In genomic region chr2:233480490-233481202, GRCh38 we compare ENCODE assay signal across 8 cellular contexts.
DNase-seq lines count a peak whose midpoint lies in the region; ATAC-seq and TF ChIP-seq lines count a peak whose summit lies in the region.

No MANE protein-coding gene starts in this region.

- no peak overlapping the region for H2AK5ac ChIP-seq in trophoblast cell (ENCODE audit: low read length)

- no peak overlapping the region for H3K4me2 ChIP-seq in trophoblast cell (ENCODE audit: low read length)

- H2BK5ac ChIP-seq in trophoblast cell (ENCODE audit: low read depth, low read length, poor library complexity): no peak overlapping the region

- DNase-seq in Daoy (ENCODE audit: low read depth): peak; percentile 53
- DNase-seq in NCI-H2107 (lab: John Stamatoyannopoulos, UW): peak; percentile 1
- peak; percentile 39 for DNase-seq in dermis blood vessel endothelial cell
- DNase-seq in trophoblast cell: no peak
- no peak for DNase-seq in foreskin fibroblast
- no peak for DNase-seq in activated gamma-delta T cell (lab: John Stamatoyannopoulos, UW)

- H3K23ac ChIP-seq in trophoblast cell (ENCODE audit: low read length): no peak overlapping the region

- H3K9me3 ChIP-seq in trophoblast cell (ENCODE audit: insufficient read depth, low read depth, low read length): no peaks in the 10 kb centered on the region

- no peak overlapping the region for H2BK12ac ChIP-seq in trophoblast cell (ENCODE audit: low read length)

- no peak overlapping the region for H4K91ac ChIP-seq in trophoblast cell (ENCODE audit: low read depth, low read length)

- TF ChIP-seq CTCF in foreskin fibroblast (IDR thresholded peaks at IDR 0.05; ENCODE audit: low read depth, low read length): no peak

- H3K4me1 ChIP-seq in trophoblast cell (ENCODE audit: control insufficient read depth in 1 of 2, insufficient read depth in 2 of 2, low read length in 2 of 2): peaks cover 3 to 4% of the 10 kb centered on the region in 2 experiments

- H3K79me2 ChIP-seq in trophoblast cell (ENCODE audit: control insufficient read depth, insufficient read depth, low read length, poor library complexity): peaks cover 2% of the 10 kb centered on the region

- H3K27me3 ChIP-seq in trophoblast cell (ENCODE audit: insufficient read depth, low read length): no peaks in the 10 kb centered on the region

- no peak overlapping the region for H3K4me3 ChIP-seq in trophoblast cell (ENCODE audit: low read depth, low read length)
- H3K4me3 ChIP-seq in foreskin fibroblast (ENCODE audit: low read depth in 1 of 2, low read length in 2 of 2): no peak overlapping the region

- H3K9ac ChIP-seq in trophoblast cell (ENCODE audit: low read length): no peak overlapping the region

- H3K79me1 ChIP-seq in trophoblast cell (ENCODE audit: low read length): no peaks in the 10 kb centered on the region

- H2AFZ ChIP-seq in trophoblast cell (ENCODE audit: insufficient read depth, low read length, poor library complexity): no peak overlapping the region

- no peak overlapping the region for H4K8ac ChIP-seq in trophoblast cell (ENCODE audit: low read depth, low read length)

- ATAC-seq in HG03457 (IDR thresholded peaks at IDR 0.05; ENCODE audit: unreplicated experiment) (no peak), GM18870 (IDR thresholded peaks at IDR 0.05; ENCODE audit: unreplicated experiment) (no peak)

- peak overlapping the region; percentile 12 for H3K14ac ChIP-seq in trophoblast cell (ENCODE audit: low read length)

- H3K27ac ChIP-seq in trophoblast cell (ENCODE audit: low read depth, low read length): no peak overlapping the region

- H3K4ac ChIP-seq in trophoblast cell (ENCODE audit: low read depth, low read length): no peak overlapping the region

- WGBS in trophoblast cell (ENCODE audit: extremely low coverage, insufficient coverage, insufficient read length): no CpG with 5 or more reads among the region's 21 CpGs

- peaks cover 29 to 34% of the 10 kb centered on the region in 2 experiments for H3K36me3 ChIP-seq in trophoblast cell (ENCODE audit: control insufficient read depth in 1 of 2, insufficient read depth in 2 of 2, low read length in 2 of 2)

- H4K12ac ChIP-seq in trophoblast cell (ENCODE audit: low read depth, low read length): no peak overlapping the region

- no peak overlapping the region for H3K18ac ChIP-seq in trophoblast cell (ENCODE audit: low read length)

- H2BK120ac ChIP-seq in trophoblast cell (ENCODE audit: insufficient read depth, low read length, poor library complexity): no peak overlapping the region

Comparison
In these comparisons a context has a peak if more than half of its experiments do, and no peak if none do; other contexts are left out.
1. DNase-seq: peak in Daoy (single experiment), NCI-H2107 (single experiment) and dermis blood vessel endothelial cell (single experiment); none in trophoblast cell (0 of 2), foreskin fibroblast (0 of 2) and activated gamma-delta T cell (single experiment).